Comparison of ENCODE assay signal across 19 cellular contexts in genomic region chr2:71827146-71827874, GRCh38.
DNase-seq lines count a peak whose midpoint lies in the region; ATAC-seq and TF ChIP-seq lines count a peak whose summit lies in the region.
"Had no signal": no experiment of that assay in that cellular context is flagged by ENCODE, and none has a peak within 500 bp of the region (broad histone marks: within the 10 kb centered on the region; RNA-seq: fewer than 3 reads in every experiment).

No MANE protein-coding gene starts in this region.

- H3K27me3 ChIP-seq in H9 (ENCODE audit: insufficient read depth, low read length), result no peaks in the 10 kb centered on the region
- no peaks in the 10 kb centered on the region for H3K27me3 ChIP-seq in suprapubic skin
- H3K27me3 ChIP-seq: BE2C had no signal

- H3K56ac ChIP-seq in H9 (ENCODE audit: insufficient read length, low read depth, low read length), result no peak overlapping the region

- no peaks in the 10 kb centered on the region for H3K79me1 ChIP-seq in H9 (ENCODE audit: insufficient read depth, low read depth, low read length, poor library complexity, severe bottlenecking)

- no CpG with 5 or more reads among the region's 7 CpGs for WGBS in H9 (ENCODE audit: extremely low coverage, insufficient read length, low lambda C conversion rate)
- 84% methylated on average over 7 of the region's 7 CpGs for WGBS in suprapubic skin

- DNase-seq in H9, result peak; percentile 10
- peak; percentile 35 for DNase-seq in coronary artery (ENCODE audit: low spot score)
- peak; percentile 40 for DNase-seq in islet precursor cell
- DNase-seq in suprapubic skin (ENCODE audit: low spot score in 2 of 2), result no peak
- no peak for DNase-seq in activated CD4-positive, alpha-beta T cell treated with anti-CD3 and anti-CD28 coated beads, Interleukin-2, amount 10 ng/mL, durations not matched to agents 7 days and 5 days
- no peak for DNase-seq in endothelial cell (ENCODE audit: low spot score)
- DNase-seq in activated naive CD4-positive, alpha-beta T cell treated with anti-CD3 and anti-CD28 coated beads for 36 hours, result no peak
- DNase-seq: ACHN; BE2C; C1 segment of cervical spinal cord; CD4-positive, CD25-positive, alpha-beta regulatory T cell; CD8-positive, alpha-beta memory T cell; COR-L47; DMS153; DMS79; GDM1 had no signal

- TF ChIP-seq CTCF in H9 (conservative IDR thresholded peaks at IDR 0.05) (no peak), coronary artery (IDR thresholded peaks at IDR 0.05) (no peak), suprapubic skin (IDR thresholded peaks at IDR 0.05) (no peak), endothelial cell (IDR thresholded peaks at IDR 0.05; ENCODE audit: unreplicated experiment) (no peak)

- H3K14ac ChIP-seq in H9 (ENCODE audit: insufficient read depth, low read length), result no peak overlapping the region

- no peaks in the 10 kb centered on the region for H3K23me2 ChIP-seq in H9 (ENCODE audit: insufficient read length, low read depth, low read length, poor library complexity, severe bottlenecking)

- H3K23ac ChIP-seq in H9 (ENCODE audit: insufficient read length, low read depth, low read length), result no peak overlapping the region

- CTCF ChIA-PET in activated CD4-positive, alpha-beta T cell treated with anti-CD3 and anti-CD28 coated beads, Interleukin-2, amount 10 ng/mL, durations not matched to agents 7 days and 5 days (lab: Charles Lee), result no interaction called here
- CTCF ChIA-PET in activated naive CD4-positive, alpha-beta T cell treated with anti-CD3 and anti-CD28 coated beads for 36 hours (lab: Charles Lee), result no interaction called here

- H3K4ac ChIP-seq in H9 (ENCODE audit: low read depth, low read length), result no peak overlapping the region

- H3K4me1 Mint-ChIP-seq in H9 (no peaks in the 10 kb centered on the region), endothelial cell (ENCODE audit: unreplicated experiment) (peaks cover 8% of the 10 kb centered on the region)
- no peaks in the 10 kb centered on the region for H3K4me1 Mint-ChIP-seq in activated CD4-positive, alpha-beta T cell treated with anti-CD3 and anti-CD28 coated beads, Interleukin-2, amount 10 ng/mL, durations not matched to agents 7 days and 5 days
- H3K4me1 Mint-ChIP-seq in activated naive CD4-positive, alpha-beta T cell treated with anti-CD3 and anti-CD28 coated beads for 36 hours (ENCODE audit: low read depth), result no peaks in the 10 kb centered on the region
- H3K4me1 Mint-ChIP-seq: CD4-positive, CD25-positive, alpha-beta regulatory T cell; CD8-positive, alpha-beta memory T cell had no signal

- H3K36me3 Mint-ChIP-seq in H9 (ENCODE audit: insufficient read depth in 1 of 3, low read depth in 3 of 3) (peaks cover 0 to 10% (median 0%) of the 10 kb centered on the region in 3 experiments; a peak in 1 of 7 replicates), endothelial cell (ENCODE audit: low read depth, unreplicated experiment) (no peaks in the 10 kb centered on the region)
- no peaks in the 10 kb centered on the region for H3K36me3 Mint-ChIP-seq in activated CD4-positive, alpha-beta T cell treated with anti-CD3 and anti-CD28 coated beads, Interleukin-2, amount 10 ng/mL, durations not matched to agents 7 days and 5 days (ENCODE audit: low read depth)
- no peaks in the 10 kb centered on the region for H3K36me3 Mint-ChIP-seq in activated naive CD4-positive, alpha-beta T cell treated with anti-CD3 and anti-CD28 coated beads for 36 hours (ENCODE audit: low read depth)
- H3K36me3 Mint-ChIP-seq: CD4-positive, CD25-positive, alpha-beta regulatory T cell; CD8-positive, alpha-beta memory T cell had no signal

- TF ChIP-seq EP300 in suprapubic skin (IDR thresholded peaks at IDR 0.05), result no peak

- H3K9me3 ChIP-seq in H9 (ENCODE audit: control insufficient read depth, low read depth, low read length) (no peaks in the 10 kb centered on the region), suprapubic skin (no peaks in the 10 kb centered on the region)
- H3K9me3 ChIP-seq: BE2C, HAP-1 had no signal

- no peaks in the 10 kb centered on the region for H3K79me2 ChIP-seq in H9 (ENCODE audit: insufficient read depth, low read length)

- no peak overlapping the region for H3K18ac ChIP-seq in H9 (ENCODE audit: insufficient read length, low read depth, low read length)

- H4K5ac ChIP-seq in H9 (ENCODE audit: insufficient read length, low read depth, low read length), result no peak overlapping the region

- H3K27me3 Mint-ChIP-seq in H9 (ENCODE audit: low read depth), result peaks cover 1% of the 10 kb centered on the region; the same call in 1 of the 2 replicates
- H3K27me3 Mint-ChIP-seq in activated CD4-positive, alpha-beta T cell treated with anti-CD3 and anti-CD28 coated beads, Interleukin-2, amount 10 ng/mL, durations not matched to agents 7 days and 5 days, result peaks cover 11% of the 10 kb centered on the region
- H3K27me3 Mint-ChIP-seq in endothelial cell (ENCODE audit: unreplicated experiment), result no peaks in the 10 kb centered on the region
- peaks cover 20% of the 10 kb centered on the region for H3K27me3 Mint-ChIP-seq in activated naive CD4-positive, alpha-beta T cell treated with anti-CD3 and anti-CD28 coated beads for 36 hours (ENCODE audit: low read depth)

- no peak overlapping the region for H3K4me3 ChIP-seq in coronary artery
- H3K4me3 ChIP-seq in suprapubic skin, result no peak overlapping the region
- H3K4me3 ChIP-seq: HAP-1 had no signal

- H2BK5ac ChIP-seq in H9 (ENCODE audit: insufficient read length, low read length), result no peak overlapping the region

- no peak overlapping the region for H4K8ac ChIP-seq in H9 (replicated peaks; ENCODE audit: insufficient read length, low read depth, low read length)

- no peak overlapping the region for H2BK120ac ChIP-seq in H9 (ENCODE audit: low read depth, low read length, poor library complexity, severe bottlenecking)

- H2BK20ac ChIP-seq in H9 (ENCODE audit: low read depth, low read length, poor library complexity, severe bottlenecking), result no peak overlapping the region

- H3K4me1 ChIP-seq in H9 (ENCODE audit: insufficient read depth, low read length), result no peaks in the 10 kb centered on the region
- H3K4me1 ChIP-seq in suprapubic skin, result peaks cover 19% of the 10 kb centered on the region
- H3K4me1 ChIP-seq: BE2C, HAP-1 had no signal

- no peaks in the 10 kb centered on the region for H4K20me1 ChIP-seq in H9 (ENCODE audit: control insufficient read depth, insufficient read depth, insufficient read length)

- H2AFZ ChIP-seq in H9 (ENCODE audit: low read length), result no peak overlapping the region

- H2AK5ac ChIP-seq in H9 (ENCODE audit: insufficient read length, low read length), result no peak overlapping the region

- no peak for ATAC-seq in GM21423 (IDR thresholded peaks at IDR 0.05; ENCODE audit: unreplicated experiment)

- intact Hi-C loops in activated naive CD4-positive, alpha-beta T cell treated with anti-CD3 and anti-CD28 coated beads for 36 hours (cut with micrococcal nuclease), result no loop called here

- no peak overlapping the region for H3T11ph ChIP-seq in H9 (ENCODE audit: low read length)

- no peak overlapping the region for H2BK15ac ChIP-seq in H9 (ENCODE audit: low read depth, low read length)

- TF ChIP-seq POLR2A in suprapubic skin (IDR thresholded peaks at IDR 0.05), result no peak

- H3K36me3 ChIP-seq in suprapubic skin, result no peaks in the 10 kb centered on the region
- H3K36me3 ChIP-seq: BE2C, HAP-1 had no signal

- H3K27ac Mint-ChIP-seq in H9 (no peak overlapping the region), endothelial cell (ENCODE audit: unreplicated experiment) (no peak overlapping the region)
- H3K27ac Mint-ChIP-seq in activated CD4-positive, alpha-beta T cell treated with anti-CD3 and anti-CD28 coated beads, Interleukin-2, amount 10 ng/mL, durations not matched to agents 7 days and 5 days, result no peak overlapping the region
- H3K27ac Mint-ChIP-seq in activated naive CD4-positive, alpha-beta T cell treated with anti-CD3 and anti-CD28 coated beads for 36 hours, result no peak overlapping the region
- H3K27ac Mint-ChIP-seq: CD4-positive, CD25-positive, alpha-beta regulatory T cell; CD8-positive, alpha-beta memory T cell had no signal

- POLR2A ChIA-PET in activated CD4-positive, alpha-beta T cell treated with anti-CD3 and anti-CD28 coated beads, Interleukin-2, amount 10 ng/mL, durations not matched to agents 7 days and 5 days (lab: Charles Lee), result no interaction called here

- H3K4me2 ChIP-seq in H9 (ENCODE audit: insufficient read depth, insufficient read length, low read length), result no peak overlapping the region

- no peak overlapping the region for H3K9ac ChIP-seq in H9 (ENCODE audit: extremely low read depth, insufficient read length, low read length)

- no peak overlapping the region for H2BK12ac ChIP-seq in H9 (ENCODE audit: insufficient read length, low read depth, low read length)

- H3K4me3 Mint-ChIP-seq in H9 (no peak overlapping the region), endothelial cell (ENCODE audit: unreplicated experiment) (no peak overlapping the region)
- no peak overlapping the region for H3K4me3 Mint-ChIP-seq in activated CD4-positive, alpha-beta T cell treated with anti-CD3 and anti-CD28 coated beads, Interleukin-2, amount 10 ng/mL, durations not matched to agents 7 days and 5 days
- no peak overlapping the region for H3K4me3 Mint-ChIP-seq in activated naive CD4-positive, alpha-beta T cell treated with anti-CD3 and anti-CD28 coated beads for 36 hours
- H3K4me3 Mint-ChIP-seq: CD4-positive, CD25-positive, alpha-beta regulatory T cell; CD8-positive, alpha-beta memory T cell had no signal

- no peak overlapping the region for H3K27ac ChIP-seq in H9 (ENCODE audit: insufficient read length, low read depth, low read length)
- H3K27ac ChIP-seq in coronary artery, result no peak overlapping the region
- peak overlapping the region; percentile 51 for H3K27ac ChIP-seq in suprapubic skin
- H3K27ac ChIP-seq: HL-60 had no signal

- H4K91ac ChIP-seq in H9 (ENCODE audit: insufficient read length, low read depth, low read length), result no peak overlapping the region

- H3K9me3 Mint-ChIP-seq in H9, result peaks cover 14 to 19% of the 10 kb centered on the region in 2 experiments
- H3K9me3 Mint-ChIP-seq in activated CD4-positive, alpha-beta T cell treated with anti-CD3 and anti-CD28 coated beads, Interleukin-2, amount 10 ng/mL, durations not matched to agents 7 days and 5 days, result no peaks in the 10 kb centered on the region
- peaks cover 4% of the 10 kb centered on the region for H3K9me3 Mint-ChIP-seq in endothelial cell (ENCODE audit: unreplicated experiment)
- peaks cover 2% of the 10 kb centered on the region for H3K9me3 Mint-ChIP-seq in activated naive CD4-positive, alpha-beta T cell treated with anti-CD3 and anti-CD28 coated beads for 36 hours

Comparison
In these comparisons a context has a peak if more than half of its experiments do, and no peak if none do; other contexts are left out.
1. DNase-seq: peak in H9 (single experiment), coronary artery (single experiment) and islet precursor cell (single experiment); none in suprapubic skin (0 of 2), activated CD4-positive, alpha-beta T cell treated with anti-CD3 and anti-CD28 coated beads, Interleukin-2, amount 10 ng/mL, durations not matched to agents 7 days and 5 days (single experiment), endothelial cell (single experiment) and activated naive CD4-positive, alpha-beta T cell treated with anti-CD3 and anti-CD28 coated beads for 36 hours (single experiment).